2 cellular contexts compared by ENCODE assay signal in the genomic region with DNA sequence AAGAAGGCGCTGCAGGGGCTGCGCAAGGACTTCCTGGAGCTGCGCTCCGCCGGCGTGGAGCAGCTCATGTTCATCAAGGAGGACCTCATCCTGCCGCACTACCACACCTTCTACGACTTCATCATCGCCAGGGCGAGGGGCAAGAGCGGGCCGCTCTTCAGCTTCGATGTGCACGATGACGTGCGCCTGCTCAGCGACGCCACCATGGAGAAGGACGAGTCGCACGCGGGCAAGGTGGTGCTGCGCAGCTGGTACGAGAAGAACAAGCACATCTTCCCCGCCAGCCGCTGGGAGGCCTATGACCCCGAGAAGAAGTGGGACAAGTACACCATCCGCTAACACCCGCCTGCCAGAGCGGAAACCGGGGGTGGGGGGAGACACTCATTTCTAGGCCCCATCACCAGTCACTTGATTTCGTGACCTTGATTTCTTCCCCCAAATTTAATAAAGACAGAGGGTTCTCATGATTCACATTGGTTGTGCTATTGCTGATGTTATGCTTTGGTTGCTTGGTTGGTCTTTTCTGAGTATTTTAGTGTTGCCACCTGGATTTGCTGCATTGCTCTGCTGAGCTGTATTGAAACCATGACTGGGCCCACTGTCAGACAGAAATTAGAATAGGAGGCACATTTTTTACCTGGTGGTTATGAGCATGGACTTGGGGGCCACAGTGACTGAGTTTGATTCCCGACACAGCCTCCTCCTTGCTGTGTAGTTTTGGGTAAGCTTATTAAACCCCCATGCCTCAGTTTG.
A peak's percentile ranks its signal among the peaks of the same experiment; 100 is the strongest.
TF ChIP-seq lines count a peak whose summit lies in the region.

No MANE protein-coding gene starts in this region.

TF ChIP-seq in GM12878, 131 proteins besides CTCF, POLR2A, EP300 and RAD21:
- TF ChIP-seq BACH1 (IDR thresholded peaks at IDR 0.05; ENCODE audit: borderline replicate concordance): 0 out of 2 replicates have a peak, but pooled peaks have one; percentile 22
- no peak for TF ChIP-seq RAD51 (IDR thresholded peaks at IDR 0.05)
- peak in 1 of 2 experiments; percentile 39; a peak in 1 of 3 replicates for TF ChIP-seq EGR1 (IDR thresholded peaks at IDR 0.05; ENCODE audit: borderline replicate concordance in 1 of 2, low read depth in 2 of 2, low read length in 2 of 2)
- no peak for TF ChIP-seq KAT2A (conservative IDR thresholded peaks at IDR 0.05; ENCODE audit: control insufficient read depth, low read depth, low read length)
- TF ChIP-seq RELB (IDR thresholded peaks at IDR 0.05; ENCODE audit: low read depth): no peak
- no peak for TF ChIP-seq RCOR1 (conservative IDR thresholded peaks at IDR 0.05; ENCODE audit: low read depth, low read length)
- no peak for TF ChIP-seq SUPT20H (IDR thresholded peaks at IDR 0.05; ENCODE audit: borderline replicate concordance, control insufficient read depth, low read depth, low read length)
- no peak for TF ChIP-seq JUND (IDR thresholded peaks at IDR 0.05; ENCODE audit: low read depth, low read length)
- TF ChIP-seq JUNB (IDR thresholded peaks at IDR 0.05): peak; percentile 64
- TF ChIP-seq BRCA1 (IDR thresholded peaks at IDR 0.05; ENCODE audit: low read depth, low read length): no peak
- TF ChIP-seq NFXL1 (IDR thresholded peaks at IDR 0.05; ENCODE audit: borderline replicate concordance): no peak
TF ChIP-seq in GM12878: peak in this region for 3.

TF ChIP-seq in SK-N-SH treated with all-trans-retinoic acid at 6 μM for 48 hours, 23 proteins besides CTCF, POLR2A, EP300 and RAD21:
- TF ChIP-seq GLIS3 (CRISPR knock-in tag; IDR thresholded peaks at IDR 0.05) (no peak), ZNF70 (CRISPR knock-in tag; IDR thresholded peaks at IDR 0.05) (no peak), OSR1 (CRISPR knock-in tag; IDR thresholded peaks at IDR 0.05) (no peak), SNAI2 (CRISPR knock-in tag; IDR thresholded peaks at IDR 0.05) (no peak), ZNF8 (CRISPR knock-in tag; IDR thresholded peaks at IDR 0.05) (no peak), ZFP3 (CRISPR knock-in tag; IDR thresholded peaks at IDR 0.05) (no peak), ARNTL (CRISPR knock-in tag; IDR thresholded peaks at IDR 0.05; ENCODE audit: borderline replicate concordance, low read depth) (no peak), PATZ1 (CRISPR knock-in tag; IDR thresholded peaks at IDR 0.05; ENCODE audit: borderline replicate concordance) (no peak), RARB (CRISPR knock-in tag; IDR thresholded peaks at IDR 0.05) (no peak), TSHZ2 (CRISPR knock-in tag; IDR thresholded peaks at IDR 0.05) (no peak), BACH2 (CRISPR knock-in tag; IDR thresholded peaks at IDR 0.05; ENCODE audit: borderline replicate concordance) (no peak), ZNF565 (CRISPR knock-in tag; conservative IDR thresholded peaks at IDR 0.05; ENCODE audit: low read depth) (no peak), TCF4 (CRISPR knock-in tag; IDR thresholded peaks at IDR 0.05; ENCODE audit: borderline replicate concordance) (no peak), TOX (CRISPR knock-in tag; IDR thresholded peaks at IDR 0.05; ENCODE audit: borderline replicate concordance) (no peak), ISL1 (CRISPR knock-in tag; IDR thresholded peaks at IDR 0.05) (no peak), CSRNP3 (CRISPR knock-in tag; IDR thresholded peaks at IDR 0.05) (no peak), ZC3H10 (CRISPR knock-in tag; IDR thresholded peaks at IDR 0.05) (no peak), PPARA (CRISPR knock-in tag; IDR thresholded peaks at IDR 0.05; ENCODE audit: borderline replicate concordance) (no peak), CSDC2 (CRISPR knock-in tag; IDR thresholded peaks at IDR 0.05) (no peak)
- TF ChIP-seq, protein P1, sequence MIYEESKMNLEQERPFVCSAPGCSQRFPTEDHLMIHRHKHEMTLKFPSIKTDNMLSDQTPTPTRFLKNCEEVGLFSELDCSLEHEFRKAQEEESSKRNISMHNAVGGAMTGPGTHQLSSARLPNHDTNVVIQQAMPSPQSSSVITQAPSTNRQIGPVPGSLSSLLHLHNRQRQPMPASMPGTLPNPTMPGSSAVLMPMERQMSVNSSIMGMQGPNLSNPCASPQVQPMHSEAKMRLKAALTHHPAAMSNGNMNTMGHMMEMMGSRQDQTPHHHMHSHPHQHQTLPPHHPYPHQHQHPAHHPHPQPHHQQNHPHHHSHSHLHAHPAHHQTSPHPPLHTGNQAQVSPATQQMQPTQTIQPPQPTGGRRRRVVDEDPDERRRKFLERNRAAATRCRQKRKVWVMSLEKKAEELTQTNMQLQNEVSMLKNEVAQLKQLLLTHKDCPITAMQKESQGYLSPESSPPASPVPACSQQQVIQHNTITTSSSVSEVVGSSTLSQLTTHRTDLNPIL (CRISPR knock-in tag; IDR thresholded peaks at IDR 0.05; ENCODE audit: low read depth): no peak
TF ChIP-seq in SK-N-SH treated with all-trans-retinoic acid at 6 μM for 48 hours: peak in this region for 0.
